ENCODE assay signal across 1 cellular context in genomic region chr6:30781697-30782424, GRCh38.
TF ChIP-seq lines count a peak whose summit lies in the region.

No MANE protein-coding gene starts in this region.

TF ChIP-seq in HepG2, 621 proteins besides CTCF, POLR2A, EP300 and RAD21 (continued from another document and continues in another):
- TF ChIP-seq, protein P1, sequence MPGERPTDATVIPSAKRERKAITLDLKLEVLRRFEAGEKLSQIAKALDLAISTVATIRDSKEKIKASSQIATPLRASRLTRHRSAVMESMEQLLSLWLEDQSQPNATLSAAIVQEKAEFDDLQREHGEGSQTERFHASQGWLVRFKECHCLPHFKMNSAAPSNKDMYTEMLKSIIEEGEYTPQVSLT (CRISPR knock-in tag; IDR thresholded peaks at IDR 0.05; ENCODE audit: borderline replicate concordance, low read depth) = no peak
- TF ChIP-seq ZNF576 (CRISPR knock-in tag; IDR thresholded peaks at IDR 0.05) (no peak), FOXK1 (CRISPR knock-in tag; IDR thresholded peaks at IDR 0.05; ENCODE audit: borderline replicate concordance, low read depth) (peak; percentile 98), TGIF2 (CRISPR knock-in tag; IDR thresholded peaks at IDR 0.05) (peak; percentile 34; the same call in 1 of the 2 replicates), ZKSCAN8 (CRISPR knock-in tag; IDR thresholded peaks at IDR 0.05; ENCODE audit: borderline replicate concordance) (peak; percentile 86), PCBP2 (optimal IDR thresholded peaks at IDR 0.05; ENCODE audit: low read depth, low read length, poor library complexity, severe bottlenecking) (no peak), BRCA1 (CRISPR knock-in tag; IDR thresholded peaks at IDR 0.05) (peak; percentile 91), HMG20A (CRISPR knock-in tag; IDR thresholded peaks at IDR 0.05; ENCODE audit: borderline replicate concordance) (peak; percentile 89), NFKB2 (CRISPR knock-in tag; IDR thresholded peaks at IDR 0.05; ENCODE audit: borderline replicate concordance) (peak; percentile 33; the same call in 1 of the 2 replicates), ZNF564 (CRISPR knock-in tag; IDR thresholded peaks at IDR 0.05) (peak; percentile 90; the same call in 1 of the 2 replicates), ZNF574 (CRISPR knock-in tag; IDR thresholded peaks at IDR 0.05) (peak; percentile 95), ZNF335 (CRISPR knock-in tag; IDR thresholded peaks at IDR 0.05) (peak; percentile 94), SPEN (CRISPR knock-in tag; IDR thresholded peaks at IDR 0.05; ENCODE audit: low read depth) (peak; percentile 77), ATF6 (CRISPR knock-in tag; conservative IDR thresholded peaks at IDR 0.05) (0 out of 2 replicates have a peak, but pooled peaks have one; percentile 79), HOXA7 (CRISPR knock-in tag; IDR thresholded peaks at IDR 0.05) (no peak), ZBTB14 (CRISPR knock-in tag; IDR thresholded peaks at IDR 0.05) (no peak), NCOA2 (CRISPR knock-in tag; IDR thresholded peaks at IDR 0.05) (peak; percentile 86), ZNF224 (CRISPR knock-in tag; IDR thresholded peaks at IDR 0.05) (no peak; the same call in 1 of the 2 replicates), PRMT3 (CRISPR knock-in tag; IDR thresholded peaks at IDR 0.05; ENCODE audit: borderline replicate concordance, low read depth) (no peak), ZBTB40 (IDR thresholded peaks at IDR 0.05) (no peak), ZBTB40 (CRISPR knock-in tag; IDR thresholded peaks at IDR 0.05) (peak; percentile 93), KDM1A (CRISPR knock-in tag; IDR thresholded peaks at IDR 0.05) (peak; percentile 31; the same call in 1 of the 2 replicates), E2F1 (CRISPR knock-in tag; IDR thresholded peaks at IDR 0.05) (no peak), ZNF512B (CRISPR knock-in tag; IDR thresholded peaks at IDR 0.05; ENCODE audit: borderline replicate concordance) (no peak), THYN1 (CRISPR knock-in tag; IDR thresholded peaks at IDR 0.05; ENCODE audit: borderline replicate concordance, low read depth) (no peak), ZNF556 (CRISPR knock-in tag; IDR thresholded peaks at IDR 0.05; ENCODE audit: borderline replicate concordance) (peak; percentile 70), ZBTB42 (CRISPR knock-in tag; IDR thresholded peaks at IDR 0.05) (peak; percentile 79; the same call in 1 of the 2 replicates), TARDBP (CRISPR knock-in tag; IDR thresholded peaks at IDR 0.05) (peak; percentile 88), ZNF326 (CRISPR knock-in tag; IDR thresholded peaks at IDR 0.05; ENCODE audit: borderline replicate concordance) (no peak), MAX (IDR thresholded peaks at IDR 0.05) (peak; percentile 95)
- TF ChIP-seq, protein P2, sequence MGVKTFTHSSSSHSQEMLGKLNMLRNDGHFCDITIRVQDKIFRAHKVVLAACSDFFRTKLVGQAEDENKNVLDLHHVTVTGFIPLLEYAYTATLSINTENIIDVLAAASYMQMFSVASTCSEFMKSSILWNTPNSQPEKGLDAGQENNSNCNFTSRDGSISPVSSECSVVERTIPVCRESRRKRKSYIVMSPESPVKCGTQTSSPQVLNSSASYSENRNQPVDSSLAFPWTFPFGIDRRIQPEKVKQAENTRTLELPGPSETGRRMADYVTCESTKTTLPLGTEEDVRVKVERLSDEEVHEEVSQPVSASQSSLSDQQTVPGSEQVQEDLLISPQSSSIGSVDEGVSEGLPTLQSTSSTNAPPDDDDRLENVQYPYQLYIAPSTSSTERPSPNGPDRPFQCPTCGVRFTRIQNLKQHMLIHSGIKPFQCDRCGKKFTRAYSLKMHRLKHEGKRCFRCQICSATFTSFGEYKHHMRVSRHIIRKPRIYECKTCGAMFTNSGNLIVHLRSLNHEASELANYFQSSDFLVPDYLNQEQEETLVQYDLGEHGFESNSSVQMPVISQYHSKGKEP (CRISPR knock-in tag; IDR thresholded peaks at IDR 0.05) = no peak
- TF ChIP-seq, protein P3, sequence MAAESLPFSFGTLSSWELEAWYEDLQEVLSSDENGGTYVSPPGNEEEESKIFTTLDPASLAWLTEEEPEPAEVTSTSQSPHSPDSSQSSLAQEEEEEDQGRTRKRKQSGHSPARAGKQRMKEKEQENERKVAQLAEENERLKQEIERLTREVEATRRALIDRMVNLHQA (CRISPR knock-in tag; IDR thresholded peaks at IDR 0.05) = peak; percentile 93
- TF ChIP-seq, protein P4, sequence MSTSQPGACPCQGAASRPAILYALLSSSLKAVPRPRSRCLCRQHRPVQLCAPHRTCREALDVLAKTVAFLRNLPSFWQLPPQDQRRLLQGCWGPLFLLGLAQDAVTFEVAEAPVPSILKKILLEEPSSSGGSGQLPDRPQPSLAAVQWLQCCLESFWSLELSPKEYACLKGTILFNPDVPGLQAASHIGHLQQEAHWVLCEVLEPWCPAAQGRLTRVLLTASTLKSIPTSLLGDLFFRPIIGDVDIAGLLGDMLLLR (CRISPR knock-in tag; IDR thresholded peaks at IDR 0.05) = 0 out of 2 replicates have a peak, but pooled peaks have one; percentile 36
